ENCODE assay signal across 9 cellular contexts in genomic region chr19:46603195-46603637, GRCh38. TPM values are rescaled to one million over a fixed set of nuclear protein-coding genes. Genes with fewer than 3 reads are reported as not detected.
DNase-seq lines count a peak whose midpoint lies in the region; ATAC-seq and TF ChIP-seq lines count a peak whose summit lies in the region.
"Had no signal": no experiment of that assay in that cellular context is flagged by ENCODE, and none has a peak within 500 bp of the region (broad histone marks: within the 10 kb centered on the region; RNA-seq: fewer than 3 reads in every experiment).

No MANE protein-coding gene starts in this region.

- peaks cover 21% of the 10 kb centered on the region for H3K36me3 Mint-ChIP-seq in endothelial cell (ENCODE audit: low read depth, unreplicated experiment)
- H3K36me3 Mint-ChIP-seq in osteocyte (ENCODE audit: unreplicated experiment) = peaks cover 17% of the 10 kb centered on the region

- H3K4me1 ChIP-seq in DND-41 (ENCODE audit: insufficient read depth, low read length) = peaks cover 37% of the 10 kb centered on the region
- H3K4me1 ChIP-seq in OCI-LY3 (ENCODE audit: low read length) = peaks cover 19% of the 10 kb centered on the region

- H4K20me1 ChIP-seq in DND-41 (ENCODE audit: insufficient read depth, low read length) (peaks cover 63% of the 10 kb centered on the region), OCI-LY3 (ENCODE audit: insufficient read depth, low read length) (peaks cover 44% of the 10 kb centered on the region)

- H3K27me3 Mint-ChIP-seq in endothelial cell (ENCODE audit: unreplicated experiment) = peaks cover 12% of the 10 kb centered on the region
- no peaks in the 10 kb centered on the region for H3K27me3 Mint-ChIP-seq in osteocyte (ENCODE audit: unreplicated experiment)

- H3K4me3 Mint-ChIP-seq in endothelial cell (ENCODE audit: unreplicated experiment) = peak overlapping the region; percentile 59
- H3K4me3 Mint-ChIP-seq in osteocyte (ENCODE audit: unreplicated experiment) = peak overlapping the region; percentile 98

- DNase-seq in DND-41 = no peak
- no peak for DNase-seq in endothelial cell (ENCODE audit: low spot score)
- DNase-seq in osteocyte (ENCODE audit: extremely low spot score, unreplicated experiment) = no peak
- DNase-seq in COR-L47 (lab: John Stamatoyannopoulos, UW) = no peak
- DNase-seq in posterior vena cava (ENCODE audit: low spot score) = no peak

- intact Hi-C loops in posterior vena cava (cut with DNase I) = loop anchor here in 1 of 2 donors (10.0 kb wide), 1 partner anchor 132 kb away; no protein-coding TSS in a partner anchor

- H3K36me3 ChIP-seq in DND-41 (ENCODE audit: insufficient read depth, low read length) (peaks cover 59% of the 10 kb centered on the region), OCI-LY3 (replicated peaks; ENCODE audit: low read depth, low read length) (peaks cover 46% of the 10 kb centered on the region)

- H3K4me2 ChIP-seq in DND-41 (ENCODE audit: insufficient read depth, low read length) (peak overlapping the region; percentile 95), OCI-LY3 (ENCODE audit: low read length) (peak overlapping the region; percentile 93)

- peaks cover 20% of the 10 kb centered on the region for H3K4me1 Mint-ChIP-seq in endothelial cell (ENCODE audit: unreplicated experiment)
- peaks cover 37% of the 10 kb centered on the region for H3K4me1 Mint-ChIP-seq in osteocyte (ENCODE audit: unreplicated experiment)

- H2AFZ ChIP-seq in DND-41 (ENCODE audit: low read depth, low read length) (no peak overlapping the region), OCI-LY3 (ENCODE audit: low read depth, low read length) (no peak overlapping the region)

- H3K27me3 ChIP-seq in DND-41 (ENCODE audit: insufficient read depth, low read length, poor library complexity) (no peaks in the 10 kb centered on the region), OCI-LY3 (ENCODE audit: low read depth, low read length) (no peaks in the 10 kb centered on the region; the same call in 1 of the 2 replicates)

- no peak for TF ChIP-seq CTCF in DND-41 (IDR thresholded peaks at IDR 0.05; ENCODE audit: borderline replicate concordance, extremely low read depth, low read length, poor library complexity, severe bottlenecking)
- TF ChIP-seq CTCF in OCI-LY3 (IDR thresholded peaks at IDR 0.05; ENCODE audit: low read depth, low read length) = no peak
- no peak for TF ChIP-seq CTCF in endothelial cell (IDR thresholded peaks at IDR 0.05; ENCODE audit: unreplicated experiment)
- no peak for TF ChIP-seq CTCF in osteocyte (IDR thresholded peaks at IDR 0.05)

- H3K27ac Mint-ChIP-seq in endothelial cell (ENCODE audit: unreplicated experiment) = no peak overlapping the region
- H3K27ac Mint-ChIP-seq in osteocyte (ENCODE audit: unreplicated experiment) = peak overlapping the region; percentile 81

- peaks cover 59% of the 10 kb centered on the region for H3K79me2 ChIP-seq in DND-41 (ENCODE audit: insufficient read depth, low read length)
- H3K79me2 ChIP-seq in OCI-LY3 (ENCODE audit: low read length) = peaks cover 51% of the 10 kb centered on the region

- H3K4me3 ChIP-seq in DND-41 (ENCODE audit: low read depth in 1 of 2, low read length in 2 of 2) (peak overlapping the region in 1 of 2 experiments; percentile 72; a peak in 3 of 4 replicates), OCI-LY3 (ENCODE audit: low read length) (peak overlapping the region; percentile 99; the same call in 1 of the 2 replicates)

- peak overlapping the region; percentile 93 for H3K9ac ChIP-seq in DND-41 (ENCODE audit: low read depth, low read length)
- H3K9ac ChIP-seq in OCI-LY3 (ENCODE audit: low read length) = no peak overlapping the region

- H3K9me3 ChIP-seq in DND-41 (ENCODE audit: insufficient read depth, low read length, severe bottlenecking) (peaks cover 6% of the 10 kb centered on the region), OCI-LY3 (ENCODE audit: insufficient read depth, low read length) (peaks cover 12% of the 10 kb centered on the region)

- H3K9me3 Mint-ChIP-seq in endothelial cell (ENCODE audit: unreplicated experiment) (no peaks in the 10 kb centered on the region), osteocyte (ENCODE audit: unreplicated experiment) (peaks cover 8% of the 10 kb centered on the region)

- no peak for ATAC-seq in DND-41 (ENCODE audit: insufficient read depth, low read depth)
- ATAC-seq in GM18511 (IDR thresholded peaks at IDR 0.05; ENCODE audit: unreplicated experiment) = no peak
- no peak for ATAC-seq in HG02973 (IDR thresholded peaks at IDR 0.05; ENCODE audit: unreplicated experiment)

- H3K27ac ChIP-seq in DND-41 (ENCODE audit: low read length) = peak overlapping the region; percentile 91
- no peak overlapping the region for H3K27ac ChIP-seq in OCI-LY3 (ENCODE audit: low read length)

RNA-seq across cellular contexts. Expression of gene CALM3, which starts 2.1 kb away (rescaled TPM):
- total RNA-seq in endothelial cell (ENCODE audit: unreplicated experiment) = 564 TPM
- 167 and 168 TPM in 2 replicates for total RNA-seq in osteocyte
- total RNA-seq in posterior vena cava = 100 to 1,000 TPM; 182 to 244 TPM

RNA-seq across cellular contexts. Expression of gene PTGIR, which starts 21.7 kb away (rescaled TPM):
- total RNA-seq in endothelial cell (ENCODE audit: unreplicated experiment) (not detected), osteocyte (0.31 and 0.38 TPM in 2 replicates), posterior vena cava (10 to 100 TPM; 17.3 to 29.8 TPM)
- total RNA-seq: LHCN-M2 had no signal

RNA-seq across cellular contexts. Expression of gene GNG8, which starts 32.8 kb away (rescaled TPM):
- total RNA-seq in endothelial cell (ENCODE audit: unreplicated experiment) (not detected), osteocyte (not detected in 2 replicates), posterior vena cava (not detected)
- total RNA-seq: LHCN-M2 had no signal

RNA-seq across cellular contexts. Expression of gene DACT3, which starts 57.8 kb away (rescaled TPM):
- 1.1 TPM for total RNA-seq in endothelial cell (ENCODE audit: unreplicated experiment)
- 11.2 and 11.5 TPM in 2 replicates for total RNA-seq in osteocyte
- total RNA-seq in posterior vena cava = 100 to 1,000 TPM in 1 of 2 donors, 10 to 100 TPM in 1; 72.0 to 122 TPM

Comparison
In these comparisons a context has a peak if more than half of its experiments do, and no peak if none do; other contexts are left out.
1. RNA of gene PTGIR, which starts 21.7 kb away (total RNA-seq): 17.3 to 29.8 TPM in posterior vena cava; 0.31 to 0.38 TPM in osteocyte and not detected in endothelial cell (single experiment); every median in the first group is over 10 times any median in the second.